In genomic region chr13:77697208-77698103, GRCh38 we compare ENCODE assay signal across 8 cellular contexts. TPM values are rescaled to one million over a fixed set of nuclear protein-coding genes. Genes with fewer than 3 reads are reported as not detected.
DNase-seq lines count a peak whose midpoint lies in the region; ATAC-seq and TF ChIP-seq lines count a peak whose summit lies in the region.

TSS of gene SLAIN1 (plus strand) at chr13:77697687. CDS start at chr13:77697914, 227 bp downstream.

- whole genome bisulfite sequencing in hepatocyte (ENCODE audit: low lambda C conversion rate, missing lambda C conversion rate) = 1% methylated on average over 59 of the region's 86 CpGs

- POLR2A ChIA-PET in GM10248 (lab: Yijun Ruan, JAX) = interaction anchor here (0.7 kb wide), 1 partner anchor 690 kb away, joined by 5 read pairs; no protein-coding TSS in a partner anchor

- peak within 1 kb of the TSS; percentile 95 for H3K4me3 Mint-ChIP-seq in activated naive CD8-positive, alpha-beta T cell treated with anti-CD3 and anti-CD28 coated beads, Interleukin-2, amount 50 U/mL, for 24 hours

- no peaks in the 10 kb centered on the region for H3K9me3 ChIP-seq in hepatocyte (ENCODE audit: low read depth)

- CTCF ChIA-PET in GM10248 (lab: Yijun Ruan, JAX) = interaction anchor here (0.6 to 2.6 kb wide), 14 partner anchors 9 to 204 kb away, joined by 3 to 12 read pairs (median 4); no protein-coding TSS in a partner anchor

- H3K27me3 ChIP-seq in hepatocyte = peaks cover 18% of the 10 kb centered on the region

- peaks cover 2% of the 10 kb centered on the region for H3K27me3 Mint-ChIP-seq in activated naive CD8-positive, alpha-beta T cell treated with anti-CD3 and anti-CD28 coated beads, Interleukin-2, amount 50 U/mL, for 24 hours

- H3K9me3 Mint-ChIP-seq in activated naive CD8-positive, alpha-beta T cell treated with anti-CD3 and anti-CD28 coated beads, Interleukin-2, amount 50 U/mL, for 24 hours = no peaks in the 10 kb centered on the region

- H3K4me2 ChIP-seq in hepatocyte = peak within 1 kb of the TSS; percentile 88

- H4K20me1 ChIP-seq in hepatocyte (ENCODE audit: insufficient read depth, poor library complexity, severe bottlenecking) = no peaks in the 10 kb centered on the region

- DNase-seq in GM10248 (ENCODE audit: extremely low spot score) = peak; percentile 95
- peak; percentile 90 to 94 (median 94) for DNase-seq in NCI-H1417 (lab: John Stamatoyannopoulos, UW)
- peak; percentile 80 for DNase-seq in T follicular helper cell (ENCODE audit: low read depth)
- peak; percentile 79 for DNase-seq in activated naive CD8-positive, alpha-beta T cell treated with anti-CD3 and anti-CD28 coated beads, Interleukin-2, amount 50 U/mL, for 24 hours
- DNase-seq in hepatocyte (ENCODE audit: low spot score) = peak; percentile 87
- DNase-seq in renal cortical epithelial cell (ENCODE audit: low read depth) = peak; percentile 41
- no peak for DNase-seq in dedifferentiated amniotic fluid mesenchymal stem cell (ENCODE audit: extremely low spot score)

- no peak for TF ChIP-seq CTCF in GM10248 (IDR thresholded peaks at IDR 0.05; ENCODE audit: control extremely low read depth, extremely low read depth, low read depth, missing control alignments)
- TF ChIP-seq CTCF in hepatocyte (IDR thresholded peaks at IDR 0.05; ENCODE audit: poor library complexity) = no peak

- peaks cover 20% of the 10 kb centered on the region for H3K79me2 ChIP-seq in hepatocyte

- peak within 1 kb of the TSS; percentile 71 for H2AFZ ChIP-seq in hepatocyte

- peak within 1 kb of the TSS; percentile 85 for H3K27ac Mint-ChIP-seq in activated naive CD8-positive, alpha-beta T cell treated with anti-CD3 and anti-CD28 coated beads, Interleukin-2, amount 50 U/mL, for 24 hours

- peak; percentile 79 for ATAC-seq in HG02610 (IDR thresholded peaks at IDR 0.05; ENCODE audit: unreplicated experiment)
- ATAC-seq in activated naive CD8-positive, alpha-beta T cell treated with anti-CD3 and anti-CD28 coated beads, Interleukin-2, amount 50 U/mL, for 24 hours = peak; percentile 88

- peaks cover 6% of the 10 kb centered on the region for H3K36me3 Mint-ChIP-seq in activated naive CD8-positive, alpha-beta T cell treated with anti-CD3 and anti-CD28 coated beads, Interleukin-2, amount 50 U/mL, for 24 hours (ENCODE audit: low read depth)

- H3K36me3 ChIP-seq in hepatocyte (replicated peaks; ENCODE audit: insufficient read depth, low read depth) = no peaks in the 10 kb centered on the region

- no peak within 1 kb of the TSS for H3K27ac ChIP-seq in hepatocyte

- peak within 1 kb of the TSS; percentile 71 for H3K4me3 ChIP-seq in hepatocyte

- peaks cover 40% of the 10 kb centered on the region for H3K4me1 Mint-ChIP-seq in activated naive CD8-positive, alpha-beta T cell treated with anti-CD3 and anti-CD28 coated beads, Interleukin-2, amount 50 U/mL, for 24 hours

- no peaks in the 10 kb centered on the region for H3K9me2 ChIP-seq in hepatocyte (replicated peaks; ENCODE audit: insufficient read depth)

- H3K4me1 ChIP-seq in hepatocyte (ENCODE audit: insufficient read depth) = peaks cover 5% of the 10 kb centered on the region

RNA-seq across cellular contexts. Expression of gene SLAIN1, which starts in this region (rescaled TPM):
- total RNA-seq in hepatocyte = 19.5 and 22.7 TPM in 2 replicates
- polyA plus RNA-seq in hepatocyte = 6.0 and 11.3 TPM in 2 replicates
- 5.8 and 14.1 TPM in 2 replicates for total RNA-seq in renal cortical epithelial cell
